21 cellular contexts compared by ENCODE assay signal in genomic region chr2:122322815-122323214, GRCh38.
"Had no signal": no experiment of that assay in that cellular context is flagged by ENCODE, and none has a peak within 500 bp of the region (broad histone marks: within the 10 kb centered on the region; RNA-seq: fewer than 3 reads in every experiment).

No MANE protein-coding gene starts in this region.

- H3K27ac ChIP-seq: colonic mucosa, epithelial cell of prostate, esophagus muscularis mucosa, gastrocnemius medialis, heart right ventricle, right atrium auricular region, sigmoid colon, skin epidermis, suprapubic skin, thyroid gland, upper lobe of right lung had no signal

- H3K36me3 ChIP-seq: colonic mucosa, esophagus muscularis mucosa, gastrocnemius medialis, heart right ventricle, right atrium auricular region, sigmoid colon, suprapubic skin, thyroid gland, upper lobe of right lung had no signal

- ATAC-seq: gastrocnemius medialis; heart right ventricle; left lobe of liver; mucosa of descending colon; naive thymus-derived CD8-positive, alpha-beta T cell; stimulated activated naive CD8-positive, alpha-beta T cell treated with anti-CD3 and anti-CD28 coated beads, Interleukin-15, Interleukin-2, amounts not matched to agents 100 U/mL and 50 U/mL, for 24 hours; upper lobe of right lung had no signal

- FAIRE-seq: endometrium had no signal

- DNase-seq: colonic mucosa; effector CD8-positive, alpha-beta T cell; gastrocnemius medialis; heart right ventricle; hypothalamus; islet precursor cell; mammary epithelial cell; mucosa of descending colon; naive thymus-derived CD8-positive, alpha-beta T cell; sigmoid colon; stimulated activated CD4-positive, alpha-beta T cell treated with anti-CD3 and anti-CD28 coated beads, Interleukin-2, amount 100 ng/mL, for 24 hours; stimulated activated naive CD8-positive, alpha-beta T cell treated with anti-CD3 and anti-CD28 coated beads, Interleukin-15, Interleukin-2, amounts not matched to agents 100 U/mL and 50 U/mL, for 24 hours; thyroid gland; upper lobe of right lung had no signal

- H3K4me3 ChIP-seq: colonic mucosa, esophagus muscularis mucosa, gastrocnemius medialis, heart right ventricle, mucosa of descending colon, right atrium auricular region, sigmoid colon, skin epidermis, suprapubic skin, thyroid gland, upper lobe of right lung had no signal

- H3K27me3 ChIP-seq: colonic mucosa, esophagus muscularis mucosa, gastrocnemius medialis, right atrium auricular region, sigmoid colon, suprapubic skin, thyroid gland, upper lobe of right lung had no signal

- H3K4me1 ChIP-seq: colonic mucosa, esophagus muscularis mucosa, gastrocnemius medialis, heart right ventricle, right atrium auricular region, sigmoid colon, suprapubic skin, thyroid gland, upper lobe of right lung had no signal
